Comparison of ENCODE assay signal across 2 cellular contexts in the genomic region with DNA sequence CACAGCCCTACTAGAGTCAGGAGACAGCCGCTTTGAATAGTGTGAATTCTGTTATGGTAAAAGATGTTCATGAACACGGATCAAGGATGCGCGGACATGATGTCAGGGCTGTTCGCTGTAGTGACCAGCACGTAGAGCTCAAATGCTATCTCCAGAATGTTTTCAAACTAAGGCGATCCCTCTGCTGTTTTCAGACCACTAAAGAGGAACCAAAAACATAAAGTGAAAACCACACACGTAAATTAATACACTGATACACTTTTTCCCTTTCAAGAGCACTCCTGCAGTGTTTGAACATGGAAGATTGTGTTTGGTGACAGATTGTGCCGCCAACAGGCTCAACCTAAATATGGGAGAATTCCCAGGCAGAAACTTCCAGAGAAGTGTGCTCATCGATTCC.
DNase-seq lines count a peak whose midpoint lies in the region; ATAC-seq, FAIRE-seq and TF ChIP-seq lines count a peak whose summit lies in the region.
"Not testable (repeated sequence)": the region's sequence is repeated elsewhere in the genome, so short reads cannot be mapped to it uniquely, and the experiment has no call there.

No MANE protein-coding gene starts in this region.

- DNase-seq in endothelial cell of umbilical vein (ENCODE audit: low read depth, low spot score); stimulated activated naive B cell treated with anti-CD40 and anti-IgM and Interleukin-4, amounts not matched to agents 10 μg/mL and 1 μg/mL and 100 μg/mL, for 72 hours: not testable (repeated sequence)

- FAIRE-seq in endothelial cell of umbilical vein (lab: Jason Lieb, UNC): not testable (repeated sequence)

- not testable (repeated sequence) for H3K4me1 ChIP-seq in endothelial cell of umbilical vein (ENCODE audit: control insufficient read depth, extremely low read depth, insufficient read depth, low read length)

- not testable (repeated sequence) for H3K9me1 ChIP-seq in endothelial cell of umbilical vein (replicated peaks; ENCODE audit: control insufficient read depth, extremely low read depth, insufficient read depth, low read length)

- not testable (repeated sequence) for H3K27me3 Mint-ChIP-seq in stimulated activated naive B cell treated with anti-CD40 and anti-IgM and Interleukin-4, amounts not matched to agents 10 μg/mL and 1 μg/mL and 100 μg/mL, for 72 hours

- dilution Hi-C loops in endothelial cell of umbilical vein (cut with MboI; ENCODE audit: extremely low pct_ligation_motif_present, low sequenced_read_pairs): not testable (repeated sequence)

- H3K79me2 ChIP-seq in endothelial cell of umbilical vein (ENCODE audit: control insufficient read depth, insufficient read depth, low read length): not testable (repeated sequence)

- not testable (repeated sequence) for H3K4me1 Mint-ChIP-seq in stimulated activated naive B cell treated with anti-CD40 and anti-IgM and Interleukin-4, amounts not matched to agents 10 μg/mL and 1 μg/mL and 100 μg/mL, for 72 hours

- H3K27me3 ChIP-seq in endothelial cell of umbilical vein (ENCODE audit: control insufficient read depth in 2 of 2, insufficient read depth in 2 of 2, low read length in 2 of 2): not testable (repeated sequence)

- H3K4me3 ChIP-seq in endothelial cell of umbilical vein (replicated peaks in 1 of 3; ENCODE audit: insufficient read depth in 1 of 3, low read depth in 1 of 3, low read length in 3 of 3): not testable (repeated sequence)

- ATAC-seq in stimulated activated naive B cell treated with anti-CD40 and anti-IgM and Interleukin-4, amounts not matched to agents 10 μg/mL and 1 μg/mL and 100 μg/mL, for 72 hours (replicated peaks): peak; percentile 65 to 72

- H3K4me3 Mint-ChIP-seq in stimulated activated naive B cell treated with anti-CD40 and anti-IgM and Interleukin-4, amounts not matched to agents 10 μg/mL and 1 μg/mL and 100 μg/mL, for 72 hours: not testable (repeated sequence)

- not testable (repeated sequence) for H3K36me3 ChIP-seq in endothelial cell of umbilical vein (ENCODE audit: control insufficient read depth in 2 of 2, extremely low read depth in 1 of 2, insufficient read depth in 2 of 2, low read length in 2 of 2)

- intact Hi-C loops in endothelial cell of umbilical vein (cut with micrococcal nuclease): not testable (repeated sequence)

- not testable (repeated sequence) for H3K9me3 ChIP-seq in endothelial cell of umbilical vein (replicated peaks; ENCODE audit: control insufficient read depth, insufficient read depth, low read length)

- CTCF ChIA-PET in endothelial cell of umbilical vein (lab: Charles Lee): not testable (repeated sequence)

- not testable (repeated sequence) for TF ChIP-seq CTCF in endothelial cell of umbilical vein (IDR thresholded peaks at IDR 0.05; ENCODE audit: extremely low read depth in 1 of 2, insufficient read depth in 1 of 2, low read depth in 1 of 2, low read length in 2 of 2)

- H3K27ac ChIP-seq in endothelial cell of umbilical vein (ENCODE audit: insufficient read depth, low read depth, low read length): not testable (repeated sequence)

- not testable (repeated sequence) for H3K27ac Mint-ChIP-seq in stimulated activated naive B cell treated with anti-CD40 and anti-IgM and Interleukin-4, amounts not matched to agents 10 μg/mL and 1 μg/mL and 100 μg/mL, for 72 hours

- not testable (repeated sequence) for H3K36me3 Mint-ChIP-seq in stimulated activated naive B cell treated with anti-CD40 and anti-IgM and Interleukin-4, amounts not matched to agents 10 μg/mL and 1 μg/mL and 100 μg/mL, for 72 hours

- TSS peak; percentile 8 for BruUV-seq in endothelial cell of umbilical vein (replicated peaks; lab: Mats Ljungman, UMichigan)

- POLR2A ChIA-PET in endothelial cell of umbilical vein (lab: Charles Lee): not testable (repeated sequence)

- not testable (repeated sequence) for H3K9ac ChIP-seq in endothelial cell of umbilical vein (replicated peaks; ENCODE audit: extremely low read depth, insufficient read depth, low read length)

- TF ChIP-seq POLR2A in endothelial cell of umbilical vein (IDR thresholded peaks at IDR 0.05; ENCODE audit: low read depth, low read length): not testable (repeated sequence)

- H3K4me2 ChIP-seq in endothelial cell of umbilical vein (ENCODE audit: insufficient read depth, low read length): not testable (repeated sequence)

- not testable (repeated sequence) for H2AFZ ChIP-seq in endothelial cell of umbilical vein (ENCODE audit: low read depth, low read length)

- not testable (repeated sequence) for H4K20me1 ChIP-seq in endothelial cell of umbilical vein (replicated peaks; ENCODE audit: control insufficient read depth, extremely low read depth, insufficient read depth, low read length)

- not testable (repeated sequence) for H3K9me3 Mint-ChIP-seq in stimulated activated naive B cell treated with anti-CD40 and anti-IgM and Interleukin-4, amounts not matched to agents 10 μg/mL and 1 μg/mL and 100 μg/mL, for 72 hours
